9 cellular contexts compared by ENCODE assay signal in the genomic region with DNA sequence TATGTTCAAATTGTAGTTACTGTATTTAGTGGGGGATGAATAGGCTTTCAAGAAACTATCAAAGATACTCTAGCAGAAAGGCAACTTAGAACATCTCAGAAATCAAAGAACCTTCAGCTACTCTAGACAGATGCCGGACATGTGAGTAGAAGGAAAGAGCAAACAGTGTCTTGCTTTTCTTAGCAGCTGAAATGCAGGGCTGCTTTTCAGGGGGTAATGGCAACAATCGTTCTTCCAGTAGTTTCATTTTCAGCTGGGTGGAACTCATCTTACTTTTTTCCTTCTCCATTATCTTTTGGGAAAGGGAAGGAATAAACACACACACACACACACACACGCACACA.
A peak's percentile ranks its signal among the peaks of the same experiment; 100 is the strongest.
DNase-seq lines count a peak whose midpoint lies in the region; ATAC-seq, FAIRE-seq and TF ChIP-seq lines count a peak whose summit lies in the region.
"Had no signal": no experiment of that assay in that cellular context is flagged by ENCODE, and none has a peak within 500 bp of the region (broad histone marks: within the 10 kb centered on the region; RNA-seq: fewer than 3 reads in every experiment).

No MANE protein-coding gene starts in this region.

- 27% methylated on average over 3 of the region's 3 CpGs for WGBS in urinary bladder

- no peak overlapping the region for H3K27ac ChIP-seq in urinary bladder (ENCODE audit: low read depth)

- CTCF ChIA-PET in Caco-2 (lab: Charles Lee) = no interaction called here

- H3K36me3 ChIP-seq in urinary bladder (ENCODE audit: insufficient read depth) (no peaks in the 10 kb centered on the region), Caco-2 (ENCODE audit: control insufficient read depth, insufficient read depth, low read length) (no peaks in the 10 kb centered on the region; the same call in 1 of the 2 replicates)

- H3K4me3 Mint-ChIP-seq in stimulated activated naive CD8-positive, alpha-beta T cell treated with anti-CD3 and anti-CD28 coated beads, Interleukin-15, Interleukin-2, amounts not matched to agents 100 ng/mL and 50 ng/mL, for 24 hours = peak overlapping the region; percentile 73
- peak overlapping the region; percentile 82 for H3K4me3 Mint-ChIP-seq in activated naive CD8-positive, alpha-beta T cell
- no peak overlapping the region for H3K4me3 Mint-ChIP-seq in Caco-2 (ENCODE audit: unreplicated experiment)

- POLR2A ChIA-PET in Caco-2 (lab: Charles Lee) = no interaction called here

- H3K4me1 ChIP-seq in urinary bladder (ENCODE audit: insufficient read depth) = no peaks in the 10 kb centered on the region
- peaks cover 6% of the 10 kb centered on the region; the same call in 1 of the 2 replicates for H3K4me1 ChIP-seq in Caco-2

- ATAC-seq in stimulated activated naive CD8-positive, alpha-beta T cell treated with anti-CD3 and anti-CD28 coated beads, Interleukin-15, Interleukin-2, amounts not matched to agents 100 U/mL and 50 U/mL, for 24 hours = no peak

- no peaks in the 10 kb centered on the region for H3K9me3 ChIP-seq in Caco-2

- H3K9me3 Mint-ChIP-seq in stimulated activated naive CD8-positive, alpha-beta T cell treated with anti-CD3 and anti-CD28 coated beads, Interleukin-15, Interleukin-2, amounts not matched to agents 100 ng/mL and 50 ng/mL, for 24 hours = no peaks in the 10 kb centered on the region
- no peaks in the 10 kb centered on the region for H3K9me3 Mint-ChIP-seq in activated naive CD8-positive, alpha-beta T cell (ENCODE audit: low read depth)
- no peaks in the 10 kb centered on the region for H3K9me3 Mint-ChIP-seq in Caco-2 (ENCODE audit: unreplicated experiment)

- peak overlapping the region; percentile 81 for H3K27ac Mint-ChIP-seq in stimulated activated naive CD8-positive, alpha-beta T cell treated with anti-CD3 and anti-CD28 coated beads, Interleukin-15, Interleukin-2, amounts not matched to agents 100 ng/mL and 50 ng/mL, for 24 hours
- peak overlapping the region; percentile 76 for H3K27ac Mint-ChIP-seq in activated naive CD8-positive, alpha-beta T cell
- no peak overlapping the region for H3K27ac Mint-ChIP-seq in Caco-2 (ENCODE audit: unreplicated experiment)

- TF ChIP-seq CTCF in Caco-2 (IDR thresholded peaks at IDR 0.05; ENCODE audit: insufficient read depth in 1 of 2, low read depth in 1 of 2, low read length in 1 of 2, severe bottlenecking in 1 of 2, unreplicated experiment in 1 of 2) = no peak

- BruUV-seq in Caco-2 (replicated peaks; lab: Mats Ljungman, UMichigan) = no TSS peak

- DNase-seq in stimulated activated naive CD8-positive, alpha-beta T cell treated with anti-CD3 and anti-CD28 coated beads, Interleukin-15, Interleukin-2, amounts not matched to agents 100 U/mL and 50 U/mL, for 24 hours = no peak
- DNase-seq in kidney glomerular epithelial cell (lab: John Stamatoyannopoulos, UW) (peak; percentile 80), Caco-2 (no peak), GM12892 (ENCODE audit: insufficient read length) (no peak), UCSD-AML1 (lab: John Stamatoyannopoulos, UW; ENCODE audit: unreplicated experiment) (no peak)
- DNase-seq: posterior cingulate gyrus had no signal

- intact Hi-C loops in Caco-2 (cut with micrococcal nuclease; ENCODE audit: unreplicated experiment) = no loop called here

- H3K36me3 Mint-ChIP-seq in stimulated activated naive CD8-positive, alpha-beta T cell treated with anti-CD3 and anti-CD28 coated beads, Interleukin-15, Interleukin-2, amounts not matched to agents 100 ng/mL and 50 ng/mL, for 24 hours (ENCODE audit: low read depth) = no peaks in the 10 kb centered on the region
- H3K36me3 Mint-ChIP-seq in activated naive CD8-positive, alpha-beta T cell = no peaks in the 10 kb centered on the region
- H3K36me3 Mint-ChIP-seq in Caco-2 (ENCODE audit: insufficient read depth, unreplicated experiment) = peaks cover 9% of the 10 kb centered on the region

- no peaks in the 10 kb centered on the region for H3K27me3 Mint-ChIP-seq in stimulated activated naive CD8-positive, alpha-beta T cell treated with anti-CD3 and anti-CD28 coated beads, Interleukin-15, Interleukin-2, amounts not matched to agents 100 ng/mL and 50 ng/mL, for 24 hours
- no peaks in the 10 kb centered on the region for H3K27me3 Mint-ChIP-seq in activated naive CD8-positive, alpha-beta T cell
- no peaks in the 10 kb centered on the region for H3K27me3 Mint-ChIP-seq in Caco-2 (ENCODE audit: insufficient read depth, unreplicated experiment)

- peaks cover 67% of the 10 kb centered on the region for H3K4me1 Mint-ChIP-seq in stimulated activated naive CD8-positive, alpha-beta T cell treated with anti-CD3 and anti-CD28 coated beads, Interleukin-15, Interleukin-2, amounts not matched to agents 100 ng/mL and 50 ng/mL, for 24 hours (ENCODE audit: low read depth)
- peaks cover 55% of the 10 kb centered on the region for H3K4me1 Mint-ChIP-seq in activated naive CD8-positive, alpha-beta T cell (ENCODE audit: low read depth)
- H3K4me1 Mint-ChIP-seq in Caco-2 (ENCODE audit: low read depth, unreplicated experiment) = peaks cover 6% of the 10 kb centered on the region

- no peak for TF ChIP-seq POLR2A in GM12892 (IDR thresholded peaks at IDR 0.05; ENCODE audit: low read depth, low read length)

- FAIRE-seq in GM12892 (lab: Jason Lieb, UNC) = no peak

- peak overlapping the region; percentile 10 for H3K4me3 ChIP-seq in urinary bladder (ENCODE audit: low read depth, low read length)
- no peak overlapping the region for H3K4me3 ChIP-seq in Caco-2 (ENCODE audit: low read depth, low read length)

- H3K27me3 ChIP-seq in Caco-2 (replicated peaks; ENCODE audit: control insufficient read depth, insufficient read depth, low read length) = no peaks in the 10 kb centered on the region
